ENCODE assay signal across 20 cellular contexts in genomic region chr12:105476616-105477015, GRCh38.
DNase-seq lines count a peak whose midpoint lies in the region; ATAC-seq and TF ChIP-seq lines count a peak whose summit lies in the region.
"Had no signal": no experiment of that assay in that cellular context is flagged by ENCODE, and none has a peak within 500 bp of the region (broad histone marks: within the 10 kb centered on the region; RNA-seq: fewer than 3 reads in every experiment).

No MANE protein-coding gene starts in this region.

- H3K18ac ChIP-seq in neuronal stem cell (ENCODE audit: low read length): no peak overlapping the region

- H3K79me1 ChIP-seq in neuronal stem cell (ENCODE audit: low read depth, low read length): no peaks in the 10 kb centered on the region

- no peak overlapping the region for H3K9ac ChIP-seq in neuronal stem cell (ENCODE audit: low read depth, low read length, poor library complexity)

- no peak overlapping the region for H2BK120ac ChIP-seq in neuronal stem cell (ENCODE audit: low read depth, low read length)

- H4K91ac ChIP-seq in neuronal stem cell (ENCODE audit: low read depth, low read length, poor library complexity): no peak overlapping the region

- no peaks in the 10 kb centered on the region for H3K27me3 ChIP-seq in neuronal stem cell (ENCODE audit: control insufficient read depth in 3 of 3, insufficient read depth in 3 of 3, low read depth in 1 of 3, low read length in 3 of 3)
- H3K27me3 ChIP-seq: breast epithelium, left lung had no signal

- no peak overlapping the region for H3K27ac ChIP-seq in neuronal stem cell (replicated peaks; ENCODE audit: low read length)
- H3K27ac ChIP-seq in caudate nucleus (ENCODE audit: low read depth, low read length): no peak overlapping the region
- H3K27ac ChIP-seq: breast epithelium, left lung had no signal

- H2AFZ ChIP-seq in neuronal stem cell (ENCODE audit: low read length): no peak overlapping the region

- no peak overlapping the region for H3K4me2 ChIP-seq in neuronal stem cell (ENCODE audit: insufficient read depth, low read length, poor library complexity, severe bottlenecking)

- no peak overlapping the region for H2BK12ac ChIP-seq in neuronal stem cell (ENCODE audit: low read length)

- H2AK5ac ChIP-seq in neuronal stem cell (ENCODE audit: low read depth, low read length): no peak overlapping the region

- H3K23ac ChIP-seq in neuronal stem cell (ENCODE audit: low read depth, low read length, poor library complexity): no peak overlapping the region

- H3K4me1 ChIP-seq in neuronal stem cell (ENCODE audit: control insufficient read depth in 2 of 2, insufficient read depth in 1 of 2, low read depth in 1 of 2, low read length in 2 of 2): peaks cover 7 to 17% of the 10 kb centered on the region in 2 donors
- H3K4me1 ChIP-seq: breast epithelium, left lung had no signal

- H3K4me3 ChIP-seq in GM12865 (ENCODE audit: low read depth, low read length): no peak overlapping the region
- H3K4me3 ChIP-seq in neuronal stem cell (ENCODE audit: low read length in 2 of 2): no peak overlapping the region
- H3K4me3 ChIP-seq: breast epithelium, left lung had no signal

- no peak overlapping the region for H4K8ac ChIP-seq in neuronal stem cell (ENCODE audit: low read depth, low read length)

- TF ChIP-seq CTCF in GM12865 (IDR thresholded peaks at IDR 0.05; ENCODE audit: insufficient read depth, low read depth, low read length, missing control alignments): no peak

- WGBS in neuronal stem cell (ENCODE audit: extremely low coverage in 2 of 2, insufficient read length in 2 of 2, insufficient replicate concordance in 1 of 2), 2 donors: no CpG with 5 or more reads among the region's 2 CpGs

- no peak overlapping the region for H2BK5ac ChIP-seq in neuronal stem cell (ENCODE audit: low read length)

- H3K9me3 ChIP-seq in neuronal stem cell (replicated peaks in 1 of 2; ENCODE audit: control insufficient read depth in 2 of 2, insufficient read depth in 1 of 2, low read depth in 1 of 2, low read length in 2 of 2): peaks cover 0 to 1% of the 10 kb centered on the region in 2 donors
- H3K9me3 ChIP-seq: breast epithelium, left lung had no signal

- DNase-seq in GM12865 (ENCODE audit: low read depth): peak; percentile 34
- DNase-seq in LHCN-M2 (ENCODE audit: low read depth): peak; percentile 6
- DNase-seq in neuronal stem cell (ENCODE audit: low spot score): no peak
- DNase-seq in caudate nucleus (lab: John Stamatoyannopoulos, UW): no peak
- DNase-seq in NCI-H1436 (lab: John Stamatoyannopoulos, UW): no peak
- DNase-seq: activated CD4-positive, alpha-beta T cell treated with anti-CD3 and anti-CD28 coated beads for 4 hours; activated naive CD8-positive, alpha-beta T cell treated with anti-CD3 and anti-CD28 coated beads, Interleukin-2, amount 10 ng/mL, durations not matched to agents 7 days and 5 days; COR-L47; dermis blood vessel endothelial cell; EL; erythroblast; GOT3; KBM-7; left lung; NCI-H146; SIG-M5 had no signal

- ATAC-seq in GM18867 (IDR thresholded peaks at IDR 0.05; ENCODE audit: unreplicated experiment): peak; percentile 92
- peak; percentile 50 for ATAC-seq in HG02852 (IDR thresholded peaks at IDR 0.05; ENCODE audit: unreplicated experiment)
- ATAC-seq in GM21447 (IDR thresholded peaks at IDR 0.05; ENCODE audit: unreplicated experiment): no peak
- ATAC-seq: left lung had no signal

- H2BK15ac ChIP-seq in neuronal stem cell (ENCODE audit: low read length): no peak overlapping the region

- no peak overlapping the region for H3K4ac ChIP-seq in neuronal stem cell (ENCODE audit: low read length)

- no peaks in the 10 kb centered on the region for H3K36me3 ChIP-seq in neuronal stem cell (replicated peaks in 1 of 2; ENCODE audit: control insufficient read depth in 2 of 2, insufficient read depth in 2 of 2, low read length in 2 of 2)
- H3K36me3 ChIP-seq: breast epithelium, left lung had no signal

- no peak overlapping the region for H3K14ac ChIP-seq in neuronal stem cell (ENCODE audit: low read length)

Comparison
In these comparisons a context has a peak if more than half of its experiments do, and no peak if none do; other contexts are left out.
1. DNase-seq: peak in GM12865 (single experiment) and LHCN-M2 (single experiment); none in neuronal stem cell (single experiment), caudate nucleus (0 of 61) and NCI-H1436 (single experiment).